ENCODE assay signal across 22 cellular contexts in genomic region chrY:14145614-14146013, GRCh38.
"Had no signal": no experiment of that assay in that cellular context is flagged by ENCODE, and none has a peak within 500 bp of the region (broad histone marks: within the 10 kb centered on the region; RNA-seq: fewer than 3 reads in every experiment).

No MANE protein-coding gene starts in this region.

- H3K36me3 Mint-ChIP-seq: naive thymus-derived CD8-positive, alpha-beta T cell had no signal

- H3K79me2 ChIP-seq: hepatocyte had no signal

- H3K9me3 Mint-ChIP-seq: endodermal cell; naive thymus-derived CD8-positive, alpha-beta T cell; neural crest cell had no signal

- H3K27me3 ChIP-seq: hepatocyte, upper lobe of left lung, uterus had no signal

- H3K27ac Mint-ChIP-seq: endodermal cell; naive thymus-derived CD8-positive, alpha-beta T cell; progenitor cell of endocrine pancreas had no signal

- H3K9me3 ChIP-seq: mucosa of descending colon, upper lobe of left lung, uterus had no signal

- H3K27me3 Mint-ChIP-seq: progenitor cell of endocrine pancreas had no signal

- ATAC-seq: left cardiac atrium; left ventricle myocardium superior; mucosa of descending colon; naive thymus-derived CD8-positive, alpha-beta T cell; right cardiac atrium had no signal

- H3K36me3 ChIP-seq: upper lobe of left lung, uterus had no signal

- H3K4me1 ChIP-seq: upper lobe of left lung, uterus had no signal

- H3K27ac ChIP-seq: coronary artery, hepatocyte, upper lobe of left lung, uterus had no signal

- H3K4me1 Mint-ChIP-seq: endodermal cell, neural crest cell had no signal

- H3K4me2 ChIP-seq: hepatocyte had no signal

- H3K4me3 Mint-ChIP-seq: endodermal cell; naive thymus-derived CD8-positive, alpha-beta T cell; neural crest cell had no signal

- H3K4me3 ChIP-seq: coronary artery, hepatocyte, lung, mucosa of descending colon, upper lobe of left lung, uterus had no signal

- DNase-seq: effector CD4-positive, alpha-beta T cell; endodermal cell; erythroblast; foreskin melanocyte; head of caudate nucleus; kidney; left cardiac atrium; left ventricle myocardium superior; mucosa of descending colon; naive thymus-derived CD8-positive, alpha-beta T cell; right cardiac atrium; small intestine; stimulated activated CD4-positive, alpha-beta T cell treated with anti-CD3 and anti-CD28 coated beads, Interleukin-12 subunit alpha, Interleukin-12 subunit beta, amount 100 ng/mL, for 4 hours; stimulated activated CD4-positive, alpha-beta T cell treated with anti-CD3 and anti-CD28 coated beads, Interleukin-2, amount 100 ng/mL, for 48 hours; stimulated activated naive CD4-positive, alpha-beta T cell treated with Interleukin-2 at 50 U/mL for 16 hours; upper lobe of left lung; uterus had no signal
